13 cellular contexts compared by ENCODE assay signal in the genomic region with DNA sequence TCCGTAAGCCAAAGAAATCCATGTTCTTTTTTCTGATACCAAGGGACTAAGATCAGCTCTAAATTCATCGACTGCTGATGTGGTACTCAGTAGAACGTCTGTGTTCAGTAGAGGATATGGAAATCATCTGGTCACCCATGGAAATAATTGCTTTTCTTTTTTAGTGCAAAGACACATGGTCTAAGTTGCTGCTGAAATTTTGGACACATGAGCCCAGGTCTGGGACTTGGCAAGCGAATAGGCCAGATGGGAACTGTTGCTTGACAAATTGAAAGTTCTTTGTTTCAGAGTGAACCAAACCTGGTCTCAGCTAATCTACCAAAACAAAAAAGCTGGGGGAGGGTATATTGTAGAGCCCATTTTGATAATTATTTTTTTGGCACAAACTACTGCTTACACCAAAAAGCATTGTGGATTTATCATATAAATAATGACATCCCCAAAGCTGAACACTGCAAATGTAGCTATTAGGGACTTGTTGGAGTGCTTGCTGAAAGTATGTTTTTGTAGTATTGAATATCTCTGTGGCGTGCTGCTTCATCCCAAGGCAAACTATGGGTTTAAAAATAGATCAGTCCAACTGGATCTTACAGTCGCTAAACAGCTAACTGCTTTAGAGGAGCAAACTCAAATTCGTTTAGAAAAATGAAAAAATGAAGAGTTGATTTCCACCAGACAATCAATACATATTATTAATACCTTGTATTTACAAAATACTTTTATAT.
DNase-seq lines count a peak whose midpoint lies in the region; ATAC-seq, FAIRE-seq and TF ChIP-seq lines count a peak whose summit lies in the region.
"Had no signal": no experiment of that assay in that cellular context is flagged by ENCODE, and none has a peak within 500 bp of the region (broad histone marks: within the 10 kb centered on the region; RNA-seq: fewer than 3 reads in every experiment).

No MANE protein-coding gene starts in this region.

- H3K36me3 Mint-ChIP-seq in type B pancreatic cell, result peaks cover 10% of the 10 kb centered on the region
- H3K36me3 Mint-ChIP-seq: activated naive CD4-positive, alpha-beta T cell treated with anti-CD3 and anti-CD28 coated beads, Interleukin-2, amount 50 U/mL, for 24 hours had no signal

- TF ChIP-seq POLR2A in GM12891 (IDR thresholded peaks at IDR 0.05; ENCODE audit: low read depth, low read length), result no peak

- peak; percentile 43 for ATAC-seq in HG03066 (IDR thresholded peaks at IDR 0.05; ENCODE audit: low read depth, unreplicated experiment)
- no peak for ATAC-seq in GM18870 (IDR thresholded peaks at IDR 0.05; ENCODE audit: unreplicated experiment)
- ATAC-seq in HG03571 (IDR thresholded peaks at IDR 0.05; ENCODE audit: unreplicated experiment), result no peak

- TF ChIP-seq CTCF in type B pancreatic cell (conservative IDR thresholded peaks at IDR 0.05), result no peak

- DNase-seq in GM12891 (ENCODE audit: insufficient read length, low spot score), result no peak
- DNase-seq in SHP77 (lab: John Stamatoyannopoulos, UW), result peak; percentile 42 to 64
- DNase-seq in myocyte (ENCODE audit: low read depth), result peak; percentile 64
- no peak for DNase-seq in type B pancreatic cell (ENCODE audit: extremely low spot score, unreplicated experiment)
- no peak for DNase-seq in activated CD4-positive, alpha-beta T cell treated with anti-CD3 and anti-CD28 coated beads, Interleukin-2, amount 50 U/mL, for 4 hours
- DNase-seq: activated CD4-positive, alpha-beta T cell treated with anti-CD3 and anti-CD28 coated beads for 4 hours; AML-193; stimulated activated CD4-positive, alpha-beta T cell treated with anti-CD3 and anti-CD28 coated beads, Interleukin-15, amount 100 ng/mL, for 24 hours had no signal

- H3K27me3 Mint-ChIP-seq in type B pancreatic cell, result peaks cover 3% of the 10 kb centered on the region

- H3K9me3 Mint-ChIP-seq in type B pancreatic cell, result no peaks in the 10 kb centered on the region
- H3K9me3 Mint-ChIP-seq: activated naive CD4-positive, alpha-beta T cell treated with anti-CD3 and anti-CD28 coated beads, Interleukin-2, amount 50 U/mL, for 24 hours had no signal

- no peak overlapping the region for H3K27ac Mint-ChIP-seq in type B pancreatic cell
- H3K27ac Mint-ChIP-seq: activated naive CD4-positive, alpha-beta T cell treated with anti-CD3 and anti-CD28 coated beads, Interleukin-2, amount 50 U/mL, for 24 hours had no signal

- peak; percentile 43 for FAIRE-seq in GM12891 (lab: Jason Lieb, UNC)
- FAIRE-seq: endometrium had no signal

- H3K4me1 Mint-ChIP-seq in type B pancreatic cell (ENCODE audit: unreplicated experiment), result peaks cover 12% of the 10 kb centered on the region
- H3K4me1 Mint-ChIP-seq: activated naive CD4-positive, alpha-beta T cell treated with anti-CD3 and anti-CD28 coated beads, Interleukin-2, amount 50 U/mL, for 24 hours had no signal

- H3K4me3 Mint-ChIP-seq in type B pancreatic cell, result no peak overlapping the region
- H3K4me3 Mint-ChIP-seq: activated naive CD4-positive, alpha-beta T cell treated with anti-CD3 and anti-CD28 coated beads, Interleukin-2, amount 50 U/mL, for 24 hours had no signal

TF ChIP-seq in GM12891, 5 proteins besides CTCF, POLR2A, EP300 and RAD21:
- no peak for TF ChIP-seq POU2F2 (IDR thresholded peaks at IDR 0.05; ENCODE audit: low read depth, low read length)
- TF ChIP-seq TAF1 (IDR thresholded peaks at IDR 0.05; ENCODE audit: low read depth, low read length), result no peak
- no peak for TF ChIP-seq SPI1 (IDR thresholded peaks at IDR 0.05; ENCODE audit: low read depth, low read length)
- TF ChIP-seq POLR2AphosphoS5 (IDR thresholded peaks at IDR 0.05; ENCODE audit: low read depth, low read length), result no peak
- no peak for TF ChIP-seq PAX5 (IDR thresholded peaks at IDR 0.05; ENCODE audit: insufficient read depth, low read length, severe bottlenecking)

Comparison
In these comparisons a context has a peak if more than half of its experiments do, and no peak if none do; other contexts are left out.
1. DNase-seq: peak in SHP77 (2 of 2) and myocyte (single experiment); none in GM12891 (single experiment), type B pancreatic cell (single experiment) and activated CD4-positive, alpha-beta T cell treated with anti-CD3 and anti-CD28 coated beads, Interleukin-2, amount 50 U/mL, for 4 hours (0 of 2).